ENCODE assay signal across 8 cellular contexts in the genomic region with DNA sequence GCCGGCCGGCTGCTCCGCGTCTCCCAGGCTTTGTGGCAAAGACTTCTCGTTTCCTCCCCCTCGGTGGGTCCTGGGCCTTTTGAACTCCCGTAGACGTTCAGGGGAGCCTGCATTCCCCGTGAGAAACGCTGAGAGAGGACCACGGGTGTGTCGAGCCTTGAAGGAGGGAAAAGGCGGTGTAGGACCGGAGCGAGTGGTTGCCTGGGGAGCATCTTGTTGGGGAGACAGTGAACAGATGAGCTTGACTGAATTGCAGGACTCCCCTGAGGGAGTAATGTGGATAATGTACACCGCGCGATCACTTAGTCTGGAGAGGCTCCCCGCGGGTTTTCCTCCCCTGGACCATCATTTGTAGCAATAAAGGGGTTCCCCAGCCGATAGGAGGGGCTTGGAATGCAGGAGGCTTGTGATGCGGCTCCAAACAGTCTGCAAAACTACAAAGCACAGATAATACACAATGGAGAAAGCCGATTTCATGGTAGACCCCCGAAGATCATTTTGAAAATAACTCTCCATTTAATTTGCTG. TPM values are rescaled to one million over a fixed set of nuclear protein-coding genes. Genes with fewer than 3 reads are reported as not detected.
DNase-seq lines count a peak whose midpoint lies in the region; ATAC-seq, FAIRE-seq and TF ChIP-seq lines count a peak whose summit lies in the region.

No MANE protein-coding gene starts in this region.

- H4K5ac ChIP-seq in IMR-90 (ENCODE audit: low read depth, low read length) = 0 out of 2 replicates have a peak overlapping the region, but pooled peaks have one; percentile 44
- H4K5ac ChIP-seq in mesendoderm (ENCODE audit: low read length) = no peak overlapping the region

- no TSS peak for BruUV-seq in IMR-90 (replicated peaks; lab: Mats Ljungman, UMichigan)

- CTCF ChIA-PET in CD8-positive, alpha-beta memory T cell (lab: Charles Lee) = interaction anchor here (2.2 kb wide), 1 partner anchor 174 kb away, joined by 5 read pairs; no protein-coding TSS in a partner anchor
- CTCF ChIA-PET in IMR-90 (lab: Yijun Ruan, JAX) = interaction anchor here (0.6 kb wide), 1 partner anchor 10 kb away, joined by 3 read pairs; no protein-coding TSS in a partner anchor
- CTCF ChIA-PET in GM10248 (lab: Yijun Ruan, JAX) = interaction anchor here (1.8 to 2.6 kb wide), 3 partner anchors 33 to 96 kb away, joined by 4 to 6 read pairs (median 5); no protein-coding TSS in a partner anchor

- H3K4me3 Mint-ChIP-seq in CD8-positive, alpha-beta memory T cell = peak overlapping the region; percentile 89 to 96 (median 91)

- POLR2A ChIA-PET in CD8-positive, alpha-beta memory T cell (lab: Charles Lee) = interaction anchor here (1.1 to 1.5 kb wide), 2 partner anchors 102 to 152 kb away, joined by 5 to 10 read pairs; partner anchors contain the start of genes CCT7 and FBXO41
- POLR2A ChIA-PET in IMR-90 (lab: Charles Lee; ENCODE audit: unreplicated experiment) (no interaction called here), GM10248 (lab: Yijun Ruan, JAX) (no interaction called here)

- H3K9me1 ChIP-seq in IMR-90 (ENCODE audit: insufficient read depth, low read length) = no peaks in the 10 kb centered on the region

- no peaks in the 10 kb centered on the region for H3K36me3 ChIP-seq in CD8-positive, alpha-beta memory T cell (ENCODE audit: insufficient read depth, low read length)
- H3K36me3 ChIP-seq in IMR-90 (ENCODE audit: control insufficient read depth, insufficient read depth, low read length) = no peaks in the 10 kb centered on the region
- no peaks in the 10 kb centered on the region for H3K36me3 ChIP-seq in bronchial epithelial cell (ENCODE audit: control insufficient read depth, insufficient read depth, low read length)
- no peaks in the 10 kb centered on the region for H3K36me3 ChIP-seq in mesendoderm (ENCODE audit: control insufficient read depth, insufficient read depth, low read length)

- no peaks in the 10 kb centered on the region for H3K27me3 ChIP-seq in CD8-positive, alpha-beta memory T cell (ENCODE audit: insufficient read depth, low read length, poor library complexity, severe bottlenecking)
- no peaks in the 10 kb centered on the region; the same call in 1 of the 2 replicates for H3K27me3 ChIP-seq in IMR-90 (ENCODE audit: control insufficient read depth, insufficient read depth, low read length)
- no peaks in the 10 kb centered on the region for H3K27me3 ChIP-seq in bronchial epithelial cell (ENCODE audit: control insufficient read depth, insufficient read depth, low read length)
- peaks cover 2% of the 10 kb centered on the region for H3K27me3 ChIP-seq in mesendoderm (ENCODE audit: insufficient read depth, low read length, poor library complexity)

- peak overlapping the region; percentile 54 for H3K14ac ChIP-seq in IMR-90 (replicated peaks; ENCODE audit: low read depth, low read length)

- H3K23ac ChIP-seq in IMR-90 (ENCODE audit: low read depth, low read length) = peak overlapping the region; percentile 30; the same call in 1 of the 2 replicates
- H3K23ac ChIP-seq in mesendoderm (ENCODE audit: low read length) = no peak overlapping the region

- 0 out of 2 replicates have a peak overlapping the region, but pooled peaks have one; percentile 30 for H3K4ac ChIP-seq in IMR-90 (ENCODE audit: low read depth, low read length)
- H3K4ac ChIP-seq in mesendoderm (ENCODE audit: low read depth, low read length) = no peak overlapping the region

- intact Hi-C loops in IMR-90 (cut with micrococcal nuclease) = no loop called here

- H3K4me1 ChIP-seq in CD8-positive, alpha-beta memory T cell (ENCODE audit: insufficient read depth, low read length) = peaks cover 21% of the 10 kb centered on the region
- no peaks in the 10 kb centered on the region for H3K4me1 ChIP-seq in IMR-90 (ENCODE audit: control insufficient read depth, insufficient read depth, low read length)
- peaks cover 4% of the 10 kb centered on the region for H3K4me1 ChIP-seq in mesendoderm (ENCODE audit: control insufficient read depth, low read depth, low read length)

- H3K18ac ChIP-seq in IMR-90 (ENCODE audit: low read depth, low read length) = 0 out of 2 replicates have a peak overlapping the region, but pooled peaks have one; percentile 45
- H3K18ac ChIP-seq in mesendoderm (ENCODE audit: low read length) = peak overlapping the region; percentile 24

- H3K56ac ChIP-seq in IMR-90 (ENCODE audit: extremely low read depth, insufficient read depth, low read length) (peak overlapping the region; percentile 69), mesendoderm (ENCODE audit: low read length) (peak overlapping the region; percentile 86)

- dilution Hi-C loops in IMR-90 (cut with HindIII; ENCODE audit: low sequenced_read_pairs, unreplicated experiment) = no loop called here

- peak overlapping the region; percentile 100 for H2AFZ ChIP-seq in IMR-90 (replicated peaks; ENCODE audit: low read length, poor library complexity)

- no peak for TF ChIP-seq RAD21 in IMR-90 (IDR thresholded peaks at IDR 0.05; ENCODE audit: low read length)

- DNase-seq in CD8-positive, alpha-beta memory T cell = no peak
- no peak for DNase-seq in IMR-90
- DNase-seq in bronchial epithelial cell (ENCODE audit: low read depth) = no peak
- DNase-seq in mesendoderm = no peak
- no peak for DNase-seq in GM10248 (ENCODE audit: extremely low spot score)
- no peak for DNase-seq in cerebellar nuclear complex (lab: John Stamatoyannopoulos, UW)
- no peak for DNase-seq in HPDE6-E6E7 (ENCODE audit: extremely low spot score)

- H4K91ac ChIP-seq in IMR-90 (ENCODE audit: insufficient read depth, low read depth, low read length) = peak overlapping the region; percentile 20

- no peak overlapping the region for H2BK120ac ChIP-seq in IMR-90 (ENCODE audit: low read depth, low read length)
- no peak overlapping the region for H2BK120ac ChIP-seq in mesendoderm (ENCODE audit: low read depth, low read length)

- H3K36me3 Mint-ChIP-seq in CD8-positive, alpha-beta memory T cell = peaks cover 0 to 10% (median 2%) of the 10 kb centered on the region in 3 donors

- no peak overlapping the region for H2BK20ac ChIP-seq in IMR-90 (ENCODE audit: low read depth, low read length)

- H2BK15ac ChIP-seq in IMR-90 (ENCODE audit: low read depth, low read length) = no peak overlapping the region
- H2BK15ac ChIP-seq in mesendoderm (replicated peaks; ENCODE audit: low read depth) = no peak overlapping the region

- no peaks in the 10 kb centered on the region; the same call in 1 of the 2 replicates for H4K20me1 ChIP-seq in IMR-90 (ENCODE audit: insufficient read depth, low read length)

- peaks cover 3 to 6% of the 10 kb centered on the region in 2 donors for H3K27me3 Mint-ChIP-seq in CD8-positive, alpha-beta memory T cell

- ATAC-seq in GM19467 (IDR thresholded peaks at IDR 0.05; ENCODE audit: unreplicated experiment) = peak; percentile 14
- ATAC-seq in IMR-90 (ENCODE audit: low read depth) = peak; percentile 12

- peak overlapping the region; percentile 64 for H3K4me3 ChIP-seq in CD8-positive, alpha-beta memory T cell (ENCODE audit: low read length)
- peak overlapping the region; percentile 96 for H3K4me3 ChIP-seq in IMR-90 (ENCODE audit: insufficient read depth, low read depth, low read length)
- peak overlapping the region; percentile 64 for H3K4me3 ChIP-seq in bronchial epithelial cell (ENCODE audit: low read depth, low read length)
- peak overlapping the region; percentile 62 for H3K4me3 ChIP-seq in mesendoderm (ENCODE audit: low read length)

- H2BK5ac ChIP-seq in IMR-90 (ENCODE audit: low read depth, low read length, poor library complexity, severe bottlenecking) (peak overlapping the region; percentile 37), mesendoderm (ENCODE audit: low read length) (no peak overlapping the region)

- TF ChIP-seq POLR2A in IMR-90 (IDR thresholded peaks at IDR 0.05; ENCODE audit: low read depth, low read length) = no peak

- in situ Hi-C loops in IMR-90 (cut with MboI; ENCODE audit: low sequenced_read_pairs) = no loop called here

- H3K4me1 Mint-ChIP-seq in CD8-positive, alpha-beta memory T cell = peaks cover 36 to 45% (median 38%) of the 10 kb centered on the region in 3 donors

- peak overlapping the region; percentile 84 for H3K9ac ChIP-seq in IMR-90 (ENCODE audit: low read depth, low read length)
- H3K9ac ChIP-seq in mesendoderm (ENCODE audit: low read length) = peak overlapping the region; percentile 76

- peak overlapping the region; percentile 91 to 99 (median 97) for H3K27ac Mint-ChIP-seq in CD8-positive, alpha-beta memory T cell

- H4K8ac ChIP-seq in IMR-90 (ENCODE audit: low read depth in 2 of 2, low read length in 2 of 2) (peak overlapping the region; percentile 59 to 81; a peak in 2 of 4 replicates), mesendoderm (ENCODE audit: low read depth, low read length) (no peak overlapping the region)

- 0% methylated on average over 7 of the region's 24 CpGs; no CpG with 5 or more reads in 1 of the 2 experiments for WGBS in IMR-90 (ENCODE audit: extremely low coverage in 2 of 2, insufficient read length in 1 of 2), 2 experiments
- no CpG with 5 or more reads among the region's 24 CpGs for WGBS in mesendoderm (ENCODE audit: extremely low coverage, insufficient coverage, low lambda C conversion rate)

- FAIRE-seq in bronchial epithelial cell (lab: Jason Lieb, UNC) = no peak

- peaks cover 22 to 26% of the 10 kb centered on the region in 2 experiments for H3K79me1 ChIP-seq in IMR-90 (ENCODE audit: low read depth in 1 of 2, low read length in 2 of 2)
- H3K79me1 ChIP-seq in mesendoderm (ENCODE audit: low read length) = peaks cover 6% of the 10 kb centered on the region

- peak overlapping the region; percentile 12 for H2AK9ac ChIP-seq in IMR-90 (replicated peaks; ENCODE audit: low read depth, low read length, poor library complexity)

- H3K9me3 ChIP-seq in CD8-positive, alpha-beta memory T cell (ENCODE audit: low read length) = no peaks in the 10 kb centered on the region
- no peaks in the 10 kb centered on the region for H3K9me3 ChIP-seq in IMR-90 (ENCODE audit: control insufficient read depth, insufficient read depth, low read length)

- peaks cover 30% of the 10 kb centered on the region for H3K79me2 ChIP-seq in mesendoderm (ENCODE audit: control insufficient read depth, insufficient read depth, low read length)

- peak overlapping the region; percentile 77 for H3K27ac ChIP-seq in CD8-positive, alpha-beta memory T cell (ENCODE audit: low read depth, low read length)
- H3K27ac ChIP-seq in IMR-90 (ENCODE audit: insufficient read depth, low read length) = peak overlapping the region; percentile 63
- peak overlapping the region; percentile 64 for H3K27ac ChIP-seq in mesendoderm (ENCODE audit: low read depth, low read length)

- H3K9me3 Mint-ChIP-seq in CD8-positive, alpha-beta memory T cell = no peaks in the 10 kb centered on the region

- no peak for TF ChIP-seq CTCF in IMR-90 (conservative IDR thresholded peaks at IDR 0.05; ENCODE audit: low read depth, low read length)
- no peak for TF ChIP-seq CTCF in bronchial epithelial cell (IDR thresholded peaks at IDR 0.05; ENCODE audit: insufficient read depth, low read length, severe bottlenecking)
- TF ChIP-seq CTCF in GM10248 (IDR thresholded peaks at IDR 0.05; ENCODE audit: control extremely low read depth, extremely low read depth, low read depth, missing control alignments) = no peak

- H3K4me2 ChIP-seq in IMR-90 (ENCODE audit: low read depth, low read length) = peak overlapping the region; percentile 73
- peak overlapping the region; percentile 15 for H3K4me2 ChIP-seq in mesendoderm (ENCODE audit: low read length)

- H2AK5ac ChIP-seq in IMR-90 (ENCODE audit: low read depth, low read length) (peak overlapping the region; percentile 20; the same call in 1 of the 2 replicates), mesendoderm (ENCODE audit: low read length) (no peak overlapping the region)

RNA-seq across cellular contexts. Expression of gene ALMS1, which starts 0.8 kb away (rescaled TPM):
- 10 to 100 TPM; 18.8 to 20.1 TPM for total RNA-seq in CD8-positive, alpha-beta memory T cell
- 4.1 TPM for polyA plus RNA-seq in CD8-positive, alpha-beta memory T cell
- total RNA-seq in IMR-90 (2012; rRNA removed) (20.8 and 30.8 TPM in 2 replicates), bronchial epithelial cell (7.4 and 7.9 TPM in 2 replicates)
- 20.7 and 52.8 TPM in 2 replicates for polyA plus RNA-seq in IMR-90 (2012; rRNA removed)
- polyA plus RNA-seq in IMR-90 (2012; cell fraction: cytosol; rRNA removed) = 3.0 and 5.5 TPM in 2 replicates
- 5.2 and 9.3 TPM in 2 replicates for polyA plus RNA-seq in IMR-90 (2012; cell fraction: nucleus; rRNA removed; ENCODE audit: low replicate concordance)
- 12.6 TPM for polyA plus RNA-seq in mesendoderm (2013, experiment 1 of 2)
- 11.0 TPM for polyA plus RNA-seq in mesendoderm (2013, experiment 2 of 2)
